In the genomic region with DNA sequence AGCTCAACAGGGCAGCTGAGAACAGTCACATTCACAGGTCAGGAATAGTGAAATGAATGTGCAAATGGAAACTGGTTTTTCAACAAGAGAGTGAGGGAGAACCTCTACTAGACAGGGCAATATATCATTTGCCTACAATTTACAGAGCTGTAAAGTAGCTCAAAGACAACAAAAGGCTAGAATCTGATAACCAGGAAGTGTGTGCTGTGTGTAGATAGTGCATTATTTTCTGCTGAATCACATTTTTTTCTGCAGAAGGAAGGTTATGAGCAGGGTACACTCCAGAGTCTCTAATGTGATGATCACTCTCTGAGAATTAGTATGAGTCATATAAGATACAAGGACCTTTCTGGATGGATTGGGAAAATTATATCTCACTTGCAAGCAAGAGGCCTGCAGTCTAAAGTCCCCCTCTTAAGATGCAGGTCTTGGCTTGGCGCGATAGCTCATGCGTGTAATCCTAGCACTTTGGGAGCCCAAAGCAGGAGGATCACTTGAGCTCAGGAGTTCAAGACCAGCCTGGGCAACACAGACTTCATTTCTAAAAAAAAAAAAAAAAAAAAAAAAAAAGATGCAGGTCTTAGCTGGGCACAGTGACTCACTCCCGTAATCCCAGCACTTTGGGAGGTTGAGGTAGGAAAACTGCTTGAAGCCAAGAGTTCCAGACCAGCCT, we compare ENCODE assay signal across 15 cellular contexts. TPM values are rescaled to one million over a fixed set of nuclear protein-coding genes. Genes with fewer than 3 reads are reported as not detected.
DNase-seq lines count a peak whose midpoint lies in the region; ATAC-seq, FAIRE-seq and TF ChIP-seq lines count a peak whose summit lies in the region.
"Had no signal": no experiment of that assay in that cellular context is flagged by ENCODE, and none has a peak within 500 bp of the region (broad histone marks: within the 10 kb centered on the region; RNA-seq: fewer than 3 reads in every experiment).

No MANE protein-coding gene starts in this region.

- intact Hi-C loops in A673 (cut with micrococcal nuclease; ENCODE audit: unreplicated experiment) = no loop called here
- intact Hi-C loops in activated CD4-positive, alpha-beta T cell treated with anti-CD3 and anti-CD28 coated beads, Interleukin-2, amount 10 ng/mL, durations not matched to agents 24 days and 14 days (cut with micrococcal nuclease) = no loop called here

- H3K4me3 ChIP-seq in A549 = no peak overlapping the region
- H3K4me3 ChIP-seq in hepatocyte = no peak overlapping the region
- H3K4me3 ChIP-seq in A673 (ENCODE audit: low read depth, low read length, poor library complexity, severe bottlenecking) = no peak overlapping the region

- CTCF ChIA-PET in A549 (lab: Yijun Ruan, JAX) (interaction anchor here (0.9 to 3.2 kb wide), 5 partner anchors 9 to 1171 kb away, joined by 3 to 20 read pairs (median 7); no protein-coding TSS in a partner anchor), A673 (lab: Charles Lee) (no interaction called here)

- H3K27ac Mint-ChIP-seq in activated CD4-positive, alpha-beta T cell treated with anti-CD3 and anti-CD28 coated beads, Interleukin-2, amount 10 ng/mL, durations not matched to agents 24 days and 14 days = no peak overlapping the region
- H3K27ac Mint-ChIP-seq: effector memory CD8-positive, alpha-beta T cell had no signal

- 15% methylated on average over 4 of the region's 4 CpGs for WGBS in A549 (ENCODE audit: missing lambda C conversion rate)
- WGBS in hepatocyte (ENCODE audit: low lambda C conversion rate, missing lambda C conversion rate) = 68% methylated on average over 4 of the region's 4 CpGs

- FAIRE-seq in A549 (lab: Jason Lieb, UNC) = no peak
- FAIRE-seq: GM19239 had no signal

- peaks cover 2% of the 10 kb centered on the region for H3K27me3 Mint-ChIP-seq in activated CD4-positive, alpha-beta T cell treated with anti-CD3 and anti-CD28 coated beads, Interleukin-2, amount 10 ng/mL, durations not matched to agents 24 days and 14 days
- H3K27me3 Mint-ChIP-seq: activated CD8-positive, alpha-beta T cell treated with anti-CD3 and anti-CD28 coated beads for 36 hours; effector memory CD8-positive, alpha-beta T cell had no signal

- no TSS peak for BruUV-seq in A673 (replicated peaks; lab: Mats Ljungman, UMichigan)

- no peaks in the 10 kb centered on the region for H3K9me2 ChIP-seq in hepatocyte (replicated peaks; ENCODE audit: insufficient read depth)

- H3K4me2 ChIP-seq in A549 (peak overlapping the region; percentile 37), hepatocyte (no peak overlapping the region)

- H3K27ac ChIP-seq in A549 = peak overlapping the region; percentile 36 to 77; a peak in 5 of 6 replicates
- H3K27ac ChIP-seq in hepatocyte = peak overlapping the region; percentile 87
- H3K27ac ChIP-seq in A673 (ENCODE audit: low read depth, low read length, poor library complexity, severe bottlenecking) = no peak overlapping the region

- TF ChIP-seq CTCF in A549 (IDR thresholded peaks at IDR 0.05) (no peak), hepatocyte (IDR thresholded peaks at IDR 0.05; ENCODE audit: poor library complexity) (no peak), A673 (conservative IDR thresholded peaks at IDR 0.05; ENCODE audit: low read depth, low read length) (no peak)

- H3K9me3 Mint-ChIP-seq in activated CD4-positive, alpha-beta T cell treated with anti-CD3 and anti-CD28 coated beads, Interleukin-2, amount 10 ng/mL, durations not matched to agents 24 days and 14 days = no peaks in the 10 kb centered on the region
- H3K9me3 Mint-ChIP-seq: activated CD8-positive, alpha-beta T cell treated with anti-CD3 and anti-CD28 coated beads for 36 hours; effector memory CD8-positive, alpha-beta T cell; neural crest cell had no signal

- peak in 1 of 2 experiments; percentile 89 for DNase-seq in A549 (ENCODE audit: low read depth in 1 of 2, low spot score in 1 of 2)
- peak; percentile 52 for DNase-seq in HT-29 (ENCODE audit: low spot score)
- DNase-seq in RKO (ENCODE audit: low spot score) = peak; percentile 75
- peak; percentile 66 for DNase-seq in hepatocyte (ENCODE audit: low spot score)
- no peak for DNase-seq in A673 (ENCODE audit: low spot score)
- no peak for DNase-seq in activated CD4-positive, alpha-beta T cell treated with anti-CD3 and anti-CD28 coated beads, Interleukin-2, amount 10 ng/mL, durations not matched to agents 24 days and 14 days
- no peak for DNase-seq in Ammon's horn (ENCODE audit: low spot score)
- DNase-seq: activated CD8-positive, alpha-beta T cell treated with anti-CD3 and anti-CD28 coated beads for 36 hours; effector memory CD8-positive, alpha-beta T cell; NCI-H2107; stimulated activated CD4-positive, alpha-beta T cell treated with anti-CD3 and anti-CD28 coated beads, Interleukin-4, amount 100 ng/mL, for 1 hour had no signal

- H3K9me3 ChIP-seq in A549 (no peaks in the 10 kb centered on the region), hepatocyte (ENCODE audit: low read depth) (no peaks in the 10 kb centered on the region), A673 (ENCODE audit: low read depth, low read length, poor library complexity, severe bottlenecking) (peaks cover 4% of the 10 kb centered on the region)

- H3K36me3 ChIP-seq in hepatocyte (replicated peaks; ENCODE audit: insufficient read depth, low read depth) (no peaks in the 10 kb centered on the region), A673 (ENCODE audit: insufficient read depth, low read length, poor library complexity, severe bottlenecking) (no peaks in the 10 kb centered on the region)

- no peak for TF ChIP-seq POLR2A in A549 (IDR thresholded peaks at IDR 0.05; ENCODE audit: low read length)

- H3K79me2 ChIP-seq in hepatocyte = no peaks in the 10 kb centered on the region

- TF ChIP-seq RAD21 in A549 (conservative IDR thresholded peaks at IDR 0.05 in 1 of 2, IDR thresholded peaks at IDR 0.05 in 1 of 2) = no peak

- no peak overlapping the region for H3K4me3 Mint-ChIP-seq in activated CD4-positive, alpha-beta T cell treated with anti-CD3 and anti-CD28 coated beads, Interleukin-2, amount 10 ng/mL, durations not matched to agents 24 days and 14 days
- H3K4me3 Mint-ChIP-seq: activated CD8-positive, alpha-beta T cell treated with anti-CD3 and anti-CD28 coated beads for 36 hours; effector memory CD8-positive, alpha-beta T cell; neural crest cell had no signal

- peak; percentile 90 to 98 for ATAC-seq in A549
- ATAC-seq in GM21423 (IDR thresholded peaks at IDR 0.05; ENCODE audit: unreplicated experiment) = no peak
- ATAC-seq: activated CD8-positive, alpha-beta T cell treated with anti-CD3 and anti-CD28 coated beads for 36 hours; effector memory CD8-positive, alpha-beta T cell; SK-N-SH treated with all-trans-retinoic acid at 6 μM for 48 hours had no signal

- H4K20me1 ChIP-seq in hepatocyte (ENCODE audit: insufficient read depth, poor library complexity, severe bottlenecking) = no peaks in the 10 kb centered on the region

- H2AFZ ChIP-seq in hepatocyte = no peak overlapping the region

- H3K4me1 Mint-ChIP-seq in activated CD4-positive, alpha-beta T cell treated with anti-CD3 and anti-CD28 coated beads, Interleukin-2, amount 10 ng/mL, durations not matched to agents 24 days and 14 days = no peaks in the 10 kb centered on the region
- H3K4me1 Mint-ChIP-seq: neural crest cell had no signal

- POLR2A ChIA-PET in A549 (lab: Yijun Ruan, JAX) = interaction anchor here (0.6 kb wide), 1 partner anchor 926 kb away, joined by 5 read pairs; the partner anchor contains the start of gene FIGNL1
- POLR2A ChIA-PET in A673 (lab: Charles Lee; ENCODE audit: low non-redundant PET) = no interaction called here

- H3K36me3 Mint-ChIP-seq in activated CD4-positive, alpha-beta T cell treated with anti-CD3 and anti-CD28 coated beads, Interleukin-2, amount 10 ng/mL, durations not matched to agents 24 days and 14 days (ENCODE audit: low read depth) = no peaks in the 10 kb centered on the region

- no peak for TF ChIP-seq EP300 in A549 (IDR thresholded peaks at IDR 0.05)

- H3K4me1 ChIP-seq in A549 = peaks cover 20% of the 10 kb centered on the region
- H3K4me1 ChIP-seq in hepatocyte (ENCODE audit: insufficient read depth) = peaks cover 6% of the 10 kb centered on the region
- no peaks in the 10 kb centered on the region for H3K4me1 ChIP-seq in A673 (ENCODE audit: insufficient read depth, low read length, poor library complexity, severe bottlenecking)

- H3K27me3 ChIP-seq in hepatocyte = no peaks in the 10 kb centered on the region
- H3K27me3 ChIP-seq in A673 (replicated peaks; ENCODE audit: insufficient read depth, low read depth, low read length, poor library complexity) = no peaks in the 10 kb centered on the region

TF ChIP-seq in A549, 52 proteins besides CTCF, POLR2A, EP300 and RAD21 (continues in another document):
- TF ChIP-seq SREBF2 (IDR thresholded peaks at IDR 0.05) (peak; percentile 37; the same call in 1 of the 2 replicates), CBX2 (IDR thresholded peaks at IDR 0.05; ENCODE audit: borderline replicate concordance, low read depth) (no peak), HMGXB4 (CRISPR knock-in tag; IDR thresholded peaks at IDR 0.05; ENCODE audit: borderline replicate concordance) (no peak), JUNB (IDR thresholded peaks at IDR 0.05) (peak; percentile 68)

RNA-seq across cellular contexts. Expression of gene COBL, which starts 59.9 kb away (rescaled TPM):
- 7.4 and 7.8 TPM in 2 replicates for polyA plus RNA-seq in A549 (2011; rRNA removed)
- 2.2 TPM in 2 replicates for polyA plus RNA-seq in A549 (2012; cell fraction: cytosol; rRNA removed)
- polyA plus RNA-seq in A549 (2012; cell fraction: nucleus; rRNA removed) = 1.8 and 2.1 TPM in 2 replicates
- polyA plus RNA-seq in A549 (2017; fragmentation: RNase III; extraction: RNeasy Plus Mini Kit Qiagen cat#74134 plus additional on column Dnase treatment) = 1.5 to 1.7 TPM (median 1.5 TPM) in 3 replicates
- polyA minus RNA-seq in A549 (2011; rRNA and poly(A)+ RNA removed) = 9.4 and 15.2 TPM in 2 replicates
- total RNA-seq in HT-29 (2014; rRNA removed; shearing (Covaris generic)) = 7.6 and 8.6 TPM in 2 replicates
- 17.9 and 20.5 TPM in 2 replicates for total RNA-seq in hepatocyte
- 7.8 and 8.6 TPM in 2 replicates for polyA plus RNA-seq in hepatocyte
- total RNA-seq in A673 (2021) = not detected in 2 replicates
- not detected in 2 replicates for total RNA-seq in activated CD4-positive, alpha-beta T cell treated with anti-CD3 and anti-CD28 coated beads, Interleukin-2, amount 10 ng/mL, durations not matched to agents 24 days and 14 days
- total RNA-seq: activated CD8-positive, alpha-beta T cell treated with anti-CD3 and anti-CD28 coated beads for 36 hours had no signal

Comparison
In these comparisons a context has a peak if more than half of its experiments do, and no peak if none do; other contexts are left out.
1. DNase-seq: peak in HT-29 (single experiment), RKO (single experiment) and hepatocyte (single experiment); none in A673 (single experiment), activated CD4-positive, alpha-beta T cell treated with anti-CD3 and anti-CD28 coated beads, Interleukin-2, amount 10 ng/mL, durations not matched to agents 24 days and 14 days (single experiment) and Ammon's horn (single experiment).